8 cellular contexts compared by ENCODE assay signal in genomic region chr15:24955549-24955929, GRCh38. TPM values are rescaled to one million over a fixed set of nuclear protein-coding genes. Genes with fewer than 3 reads are reported as not detected.
A peak's percentile ranks its signal among the peaks of the same experiment; 100 is the strongest.
DNase-seq lines count a peak whose midpoint lies in the region; ATAC-seq, FAIRE-seq and TF ChIP-seq lines count a peak whose summit lies in the region.

No MANE protein-coding gene starts in this region.

- H3K27ac ChIP-seq in BLaER1: peak overlapping the region; percentile 87
- peak overlapping the region; percentile 71 for H3K27ac ChIP-seq in RWPE2 (ENCODE audit: poor library complexity, severe bottlenecking)
- peak overlapping the region; percentile 79 for H3K27ac ChIP-seq in astrocyte (ENCODE audit: low read depth, low read length)
- H3K27ac ChIP-seq in keratinocyte (ENCODE audit: control insufficient read depth, insufficient read depth, low read length): peak overlapping the region; percentile 67

- H3K27ac Mint-ChIP-seq in astrocyte (ENCODE audit: unreplicated experiment): peak overlapping the region; percentile 96

- no peaks in the 10 kb centered on the region for H3K27me3 ChIP-seq in BLaER1
- H3K27me3 ChIP-seq in RWPE2 (ENCODE audit: insufficient read depth, poor library complexity, severe bottlenecking): no peaks in the 10 kb centered on the region
- no peaks in the 10 kb centered on the region for H3K27me3 ChIP-seq in astrocyte (ENCODE audit: insufficient read depth, low read length)
- no peaks in the 10 kb centered on the region for H3K27me3 ChIP-seq in keratinocyte (ENCODE audit: control insufficient read depth, extremely low read depth, insufficient read depth, low read length)

- H3K4me3 ChIP-seq in BLaER1 (peak overlapping the region; percentile 79), RWPE2 (ENCODE audit: severe bottlenecking) (peak overlapping the region; percentile 58), astrocyte (ENCODE audit: insufficient read depth, low read depth, low read length) (peak overlapping the region; percentile 97), keratinocyte (ENCODE audit: control insufficient read depth in 2 of 3, extremely low read depth in 1 of 3, insufficient read depth in 2 of 3, low read depth in 1 of 3, low read length in 3 of 3) (peak overlapping the region; percentile 56 to 88 (median 64))

- H3K79me2 ChIP-seq in astrocyte (ENCODE audit: insufficient read depth, low read length): peaks cover 57% of the 10 kb centered on the region
- H3K79me2 ChIP-seq in keratinocyte (ENCODE audit: control insufficient read depth, insufficient read depth, low read length): peaks cover 49% of the 10 kb centered on the region

- H3K27me3 Mint-ChIP-seq in astrocyte (ENCODE audit: low read depth, unreplicated experiment): no peaks in the 10 kb centered on the region

- peak overlapping the region; percentile 91 for H3K4me3 Mint-ChIP-seq in astrocyte (ENCODE audit: unreplicated experiment)

- peaks cover 5% of the 10 kb centered on the region for H3K9me3 Mint-ChIP-seq in astrocyte (ENCODE audit: unreplicated experiment)

- TF ChIP-seq CTCF in RWPE2 (IDR thresholded peaks at IDR 0.05; ENCODE audit: poor library complexity, severe bottlenecking) (no peak), astrocyte (IDR thresholded peaks at IDR 0.05; ENCODE audit: insufficient read depth, low read depth, low read length) (no peak), keratinocyte (optimal IDR thresholded peaks at IDR 0.05 in 1 of 3, IDR thresholded peaks at IDR 0.05 in 1 of 3, conservative IDR thresholded peaks at IDR 0.05 in 1 of 3; ENCODE audit: extremely low read depth in 1 of 3, insufficient read depth in 2 of 3, low read length in 3 of 3) (no peak)

- DNase-seq in RWPE2 (ENCODE audit: low spot score): peak; percentile 73
- no peak for DNase-seq in astrocyte (ENCODE audit: low read depth)
- no peak for DNase-seq in keratinocyte (ENCODE audit: low read depth, low spot score)
- peak; percentile 27 for DNase-seq in stimulated activated CD8-positive, alpha-beta memory T cell treated with anti-CD3 and anti-CD28 coated beads, Interleukin-4, amount 100 ng/mL, for 48 hours
- no peak for DNase-seq in SKM-1 (lab: John Stamatoyannopoulos, UW; ENCODE audit: unreplicated experiment)

- ATAC-seq in RWPE2 (ENCODE audit: low read depth) (peak; percentile 2; the same call in 2 of the 3 replicates), GM18502 (IDR thresholded peaks at IDR 0.05; ENCODE audit: poor library complexity, unreplicated experiment) (no peak), GM21723 (IDR thresholded peaks at IDR 0.05; ENCODE audit: unreplicated experiment) (no peak)

- peaks cover 5% of the 10 kb centered on the region for H3K4me1 Mint-ChIP-seq in astrocyte (ENCODE audit: low read depth, unreplicated experiment)

- H3K9ac ChIP-seq in BLaER1 (peak overlapping the region; percentile 82), astrocyte (ENCODE audit: low read length) (peak overlapping the region; percentile 94), keratinocyte (ENCODE audit: control insufficient read depth, extremely low read depth, insufficient read depth, low read length) (peak overlapping the region; percentile 80)

- peaks cover 31% of the 10 kb centered on the region for H4K20me1 ChIP-seq in BLaER1
- peaks cover 16% of the 10 kb centered on the region for H4K20me1 ChIP-seq in astrocyte (ENCODE audit: insufficient read depth, low read length)
- no peaks in the 10 kb centered on the region for H4K20me1 ChIP-seq in keratinocyte (ENCODE audit: control insufficient read depth, extremely low read depth, insufficient read depth, low read length)

- H3K36me3 Mint-ChIP-seq in astrocyte (ENCODE audit: low read depth, unreplicated experiment): no peaks in the 10 kb centered on the region

- peak overlapping the region; percentile 75 for H2AFZ ChIP-seq in astrocyte (ENCODE audit: low read depth, low read length)
- peak overlapping the region; percentile 78 for H2AFZ ChIP-seq in keratinocyte (ENCODE audit: control insufficient read depth, low read length)

- dilution Hi-C loops in keratinocyte (cut with MboI; ENCODE audit: extremely low pct_ligation_motif_present, low sequenced_read_pairs): no loop called here

- H3K4me2 ChIP-seq in BLaER1 (peak overlapping the region; percentile 52; the same call in 1 of the 2 replicates), astrocyte (ENCODE audit: low read length) (peak overlapping the region; percentile 94), keratinocyte (ENCODE audit: control insufficient read depth, extremely low read depth, insufficient read depth, low read depth, low read length) (peak overlapping the region; percentile 73)

- H3K4me1 ChIP-seq in BLaER1: peaks cover 35% of the 10 kb centered on the region
- peaks cover 5% of the 10 kb centered on the region for H3K4me1 ChIP-seq in RWPE2 (ENCODE audit: insufficient read depth, poor library complexity, severe bottlenecking)
- no peaks in the 10 kb centered on the region for H3K4me1 ChIP-seq in astrocyte (ENCODE audit: insufficient read depth, low read length)
- no peaks in the 10 kb centered on the region for H3K4me1 ChIP-seq in keratinocyte (ENCODE audit: control insufficient read depth, extremely low read depth, insufficient read depth, low read length)

- FAIRE-seq in astrocyte (lab: Jason Lieb, UNC) (no peak), keratinocyte (lab: Jason Lieb, UNC) (no peak)

- H3K36me3 ChIP-seq in BLaER1 (peaks cover 9% of the 10 kb centered on the region), RWPE2 (ENCODE audit: low read depth) (peaks cover 12% of the 10 kb centered on the region), astrocyte (ENCODE audit: insufficient read depth, low read length) (no peaks in the 10 kb centered on the region), keratinocyte (ENCODE audit: control insufficient read depth in 2 of 2, extremely low read depth in 1 of 2, insufficient read depth in 2 of 2, low read length in 2 of 2) (no peaks in the 10 kb centered on the region)

- no peaks in the 10 kb centered on the region for H3K9me1 ChIP-seq in keratinocyte (ENCODE audit: control insufficient read depth, extremely low read depth, insufficient read depth, low read length)

- H3K9me3 ChIP-seq in BLaER1: peaks cover 47% of the 10 kb centered on the region
- H3K9me3 ChIP-seq in RWPE2 (ENCODE audit: severe bottlenecking): peaks cover 3% of the 10 kb centered on the region
- no peaks in the 10 kb centered on the region for H3K9me3 ChIP-seq in astrocyte (ENCODE audit: insufficient read depth, low read depth, low read length)
- peaks cover 4% of the 10 kb centered on the region for H3K9me3 ChIP-seq in keratinocyte (ENCODE audit: control insufficient read depth, low read depth, low read length)

RNA-seq across cellular contexts. Expression of gene SNRPN, which starts 0.8 kb away (rescaled TPM):
- 226 TPM in 2 replicates for total RNA-seq in astrocyte
- polyA plus RNA-seq in keratinocyte: 93.0 to 125 TPM (median 102 TPM) in 3 replicates
- 50.1 TPM for polyA plus RNA-seq in keratinocyte (2011; ENCODE audit: low read depth)
- polyA plus RNA-seq in keratinocyte (2011; cell fraction: cytosol; rRNA removed): 144 and 181 TPM in 2 replicates
- polyA plus RNA-seq in keratinocyte (2011; cell fraction: nucleus; rRNA removed): 86.5 and 86.9 TPM in 2 replicates
- polyA plus RNA-seq in keratinocyte (2012; ENCODE audit: low replicate concordance): 43.8 and 97.5 TPM in 2 replicates
- polyA minus RNA-seq in keratinocyte: 82.7 to 103 TPM (median 91.9 TPM) in 3 replicates
- polyA minus RNA-seq in keratinocyte (2011; cell fraction: cytosol; rRNA and poly(A)+ RNA removed): 101 TPM
- polyA minus RNA-seq in keratinocyte (2011; cell fraction: nucleus; rRNA and poly(A)+ RNA removed): 38.6 and 58.7 TPM in 2 replicates

RNA-seq across cellular contexts. Expression of gene SNURF, which starts 0.8 kb away (rescaled TPM):
- total RNA-seq in astrocyte: 16.5 and 23.6 TPM in 2 replicates
- polyA plus RNA-seq in keratinocyte: 6.9 to 12.0 TPM (median 11.1 TPM) in 3 replicates
- polyA plus RNA-seq in keratinocyte (2011; ENCODE audit: low read depth): 2.0 TPM
- polyA plus RNA-seq in keratinocyte (2011; cell fraction: cytosol; rRNA removed): 8.1 and 9.2 TPM in 2 replicates
- 8.4 and 9.9 TPM in 2 replicates for polyA plus RNA-seq in keratinocyte (2011; cell fraction: nucleus; rRNA removed)
- polyA plus RNA-seq in keratinocyte (2012; ENCODE audit: low replicate concordance): 48.7 and 68.1 TPM in 2 replicates
- 1.6 to 11.4 TPM (median 11.2 TPM) in 3 replicates for polyA minus RNA-seq in keratinocyte
- not detected for polyA minus RNA-seq in keratinocyte (2011; cell fraction: cytosol; rRNA and poly(A)+ RNA removed)
- polyA minus RNA-seq in keratinocyte (2011; cell fraction: nucleus; rRNA and poly(A)+ RNA removed): 8.5 and 17.5 TPM in 2 replicates

Comparison
In these comparisons a context has a peak if more than half of its experiments do, and no peak if none do; other contexts are left out.
1. DNase-seq: peak in RWPE2 (single experiment) and stimulated activated CD8-positive, alpha-beta memory T cell treated with anti-CD3 and anti-CD28 coated beads, Interleukin-4, amount 100 ng/mL, for 48 hours (single experiment); none in astrocyte (single experiment), keratinocyte (single experiment) and SKM-1 (single experiment).
2. Peak in every context shown above with its lines, with median percentiles within 50 percentile points of each other: H3K27ac ChIP-seq, H3K4me2 ChIP-seq, H3K4me3 ChIP-seq and H3K9ac ChIP-seq.